In the genomic region with DNA sequence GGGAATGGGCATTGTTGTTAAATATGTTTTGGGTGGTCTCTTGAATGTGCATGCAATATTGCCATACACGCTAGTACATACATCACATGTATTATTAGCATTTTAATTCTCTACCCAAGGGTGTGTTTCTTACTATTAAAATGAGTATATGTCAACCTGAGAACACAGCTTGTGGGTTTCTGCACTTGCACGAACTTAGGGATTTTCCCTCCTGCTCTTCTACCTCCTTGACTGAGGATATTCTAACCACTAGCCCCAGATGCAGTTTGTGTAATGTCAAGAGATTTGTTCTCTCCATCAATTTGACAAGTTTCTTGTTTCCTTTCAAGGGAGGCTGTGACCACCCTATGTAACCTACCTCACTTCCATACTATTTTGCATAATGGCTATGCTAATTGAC, we compare ENCODE assay signal across 15 cellular contexts. TPM values are rescaled to one million over a fixed set of nuclear protein-coding genes. Genes with fewer than 3 reads are reported as not detected.
A peak's percentile ranks its signal among the peaks of the same experiment; 100 is the strongest.
DNase-seq lines count a peak whose midpoint lies in the region; ATAC-seq lines count a peak whose summit lies in the region.
"Had no signal": no experiment of that assay in that cellular context is flagged by ENCODE, and none has a peak within 500 bp of the region (broad histone marks: within the 10 kb centered on the region; RNA-seq: fewer than 3 reads in every experiment).

No MANE protein-coding gene starts in this region.

- DNase-seq in activated naive CD4-positive, alpha-beta T cell treated with anti-CD3 and anti-CD28 coated beads, Interleukin-2, amount 50 U/mL, for 72 hours (ENCODE audit: low spot score in 2 of 2): no peak
- no peak for DNase-seq in activated naive CD4-positive, alpha-beta T cell (lab: John Stamatoyannopoulos, UW)
- peak; percentile 39 for DNase-seq in stimulated activated naive B cell treated with anti-CD40 and anti-IgM and Interleukin-4, amounts not matched to agents 10 μg/mL and 1 μg/mL and 100 μg/mL, for 72 hours
- DNase-seq in nucleus accumbens (lab: John Stamatoyannopoulos, UW): no peak
- DNase-seq in SIG-M5 (lab: John Stamatoyannopoulos, UW): no peak
- DNase-seq in aorta: no peak
- DNase-seq: erythroblast, GF-D8, NCI-H1694, pancreas had no signal

- ATAC-seq in activated naive CD4-positive, alpha-beta T cell treated with anti-CD3 and anti-CD28 coated beads, Interleukin-2, amount 50 U/mL, for 72 hours: peak; percentile 93 to 95
- ATAC-seq in GM21723 (IDR thresholded peaks at IDR 0.05; ENCODE audit: unreplicated experiment) (peak; percentile 95), HG03378 (IDR thresholded peaks at IDR 0.05; ENCODE audit: unreplicated experiment) (peak; percentile 96), aorta (ENCODE audit: low FRiP score) (no peak)
- peak; percentile 97 to 98 for ATAC-seq in stimulated activated naive B cell treated with anti-CD40 and anti-IgM and Interleukin-4, amounts not matched to agents 10 μg/mL and 1 μg/mL and 100 μg/mL, for 72 hours (replicated peaks)
- ATAC-seq: pancreas, WTC11 had no signal

- H3K36me3 Mint-ChIP-seq in activated naive CD4-positive, alpha-beta T cell treated with anti-CD3 and anti-CD28 coated beads, Interleukin-2, amount 50 U/mL, for 72 hours: peaks cover 10 to 21% of the 10 kb centered on the region in 2 donors
- peaks cover 0 to 10% of the 10 kb centered on the region in 2 donors for H3K36me3 Mint-ChIP-seq in stimulated activated naive B cell treated with anti-CD40 and anti-IgM and Interleukin-4, amounts not matched to agents 10 μg/mL and 1 μg/mL and 100 μg/mL, for 72 hours

- no peak overlapping the region for H3K4me3 Mint-ChIP-seq in stimulated activated naive B cell treated with anti-CD40 and anti-IgM and Interleukin-4, amounts not matched to agents 10 μg/mL and 1 μg/mL and 100 μg/mL, for 72 hours
- H3K4me3 Mint-ChIP-seq: WTC11 had no signal

- peaks cover 12 to 20% of the 10 kb centered on the region in 2 donors for H3K4me1 Mint-ChIP-seq in stimulated activated naive B cell treated with anti-CD40 and anti-IgM and Interleukin-4, amounts not matched to agents 10 μg/mL and 1 μg/mL and 100 μg/mL, for 72 hours
- H3K4me1 Mint-ChIP-seq: WTC11 had no signal

- intact Hi-C loops in aorta (cut with DNase I): no loop called here

- H3K9me3 Mint-ChIP-seq in activated naive CD4-positive, alpha-beta T cell treated with anti-CD3 and anti-CD28 coated beads, Interleukin-2, amount 50 U/mL, for 72 hours: peaks cover 10 to 15% of the 10 kb centered on the region in 2 donors
- H3K9me3 Mint-ChIP-seq in stimulated activated naive B cell treated with anti-CD40 and anti-IgM and Interleukin-4, amounts not matched to agents 10 μg/mL and 1 μg/mL and 100 μg/mL, for 72 hours: peaks cover 9 to 14% of the 10 kb centered on the region in 2 donors

- no peaks in the 10 kb centered on the region for H3K27me3 Mint-ChIP-seq in stimulated activated naive B cell treated with anti-CD40 and anti-IgM and Interleukin-4, amounts not matched to agents 10 μg/mL and 1 μg/mL and 100 μg/mL, for 72 hours

- 91% methylated on average over 2 of the region's 2 CpGs for WGBS in aorta, 2 donors

- H3K27me3 ChIP-seq in aorta (ENCODE audit: control insufficient read depth in 1 of 2, insufficient read depth in 2 of 2, low read length in 1 of 2): no peaks in the 10 kb centered on the region
- H3K27me3 ChIP-seq: ascending aorta, pancreas had no signal

- no peaks in the 10 kb centered on the region for H3K4me1 ChIP-seq in aorta (ENCODE audit: control insufficient read depth in 1 of 2, insufficient read depth in 2 of 2, low read length in 2 of 2)
- H3K4me1 ChIP-seq: ascending aorta, pancreas had no signal

- H3K36me3 ChIP-seq in aorta (ENCODE audit: control insufficient read depth in 1 of 2, insufficient read depth in 2 of 2, low read length in 1 of 2): no peaks in the 10 kb centered on the region
- H3K36me3 ChIP-seq: ascending aorta, pancreas had no signal

- H3K27ac Mint-ChIP-seq in activated naive CD4-positive, alpha-beta T cell treated with anti-CD3 and anti-CD28 coated beads, Interleukin-2, amount 50 U/mL, for 72 hours: peak overlapping the region; percentile 70 to 87
- peak overlapping the region; percentile 32 for H3K27ac Mint-ChIP-seq in stimulated activated naive B cell treated with anti-CD40 and anti-IgM and Interleukin-4, amounts not matched to agents 10 μg/mL and 1 μg/mL and 100 μg/mL, for 72 hours
- H3K27ac Mint-ChIP-seq: WTC11 had no signal

- no peaks in the 10 kb centered on the region for H3K9me3 ChIP-seq in aorta (ENCODE audit: control insufficient read depth, low read length)
- H3K9me3 ChIP-seq: ascending aorta, pancreas had no signal

- no peak overlapping the region for H3K27ac ChIP-seq in aorta (ENCODE audit: low read depth in 1 of 2, low read length in 2 of 2)
- H3K27ac ChIP-seq: ascending aorta, pancreas had no signal

- no peak overlapping the region for H3K4me3 ChIP-seq in aorta (ENCODE audit: low read length in 2 of 2)
- H3K4me3 ChIP-seq: ascending aorta, pancreas had no signal

RNA-seq across cellular contexts. Expression of gene SLC17A2, which starts 14.7 kb away (rescaled TPM):
- under 1 TPM; 0.25 to 0.50 TPM for total RNA-seq in activated naive CD4-positive, alpha-beta T cell treated with anti-CD3 and anti-CD28 coated beads, Interleukin-2, amount 50 U/mL, for 72 hours
- total RNA-seq in aorta: not detected
- polyA plus RNA-seq in aorta: not detected
- total RNA-seq: ascending aorta, kidney epithelial cell, WTC11 had no signal

RNA-seq across cellular contexts. Expression of gene TRIM38, which starts 17.4 kb away (rescaled TPM):
- total RNA-seq in activated naive CD4-positive, alpha-beta T cell treated with anti-CD3 and anti-CD28 coated beads, Interleukin-2, amount 50 U/mL, for 72 hours: 10 to 100 TPM; 37.7 to 39.8 TPM
- 10 to 100 TPM; 24.3 to 24.8 TPM for total RNA-seq in aorta
- 10 to 100 TPM in 1 of 2 donors, 1 to 10 TPM in 1; 6.4 to 11.9 TPM for polyA plus RNA-seq in aorta
